ENCODE assay signal across 17 cellular contexts in the genomic region with DNA sequence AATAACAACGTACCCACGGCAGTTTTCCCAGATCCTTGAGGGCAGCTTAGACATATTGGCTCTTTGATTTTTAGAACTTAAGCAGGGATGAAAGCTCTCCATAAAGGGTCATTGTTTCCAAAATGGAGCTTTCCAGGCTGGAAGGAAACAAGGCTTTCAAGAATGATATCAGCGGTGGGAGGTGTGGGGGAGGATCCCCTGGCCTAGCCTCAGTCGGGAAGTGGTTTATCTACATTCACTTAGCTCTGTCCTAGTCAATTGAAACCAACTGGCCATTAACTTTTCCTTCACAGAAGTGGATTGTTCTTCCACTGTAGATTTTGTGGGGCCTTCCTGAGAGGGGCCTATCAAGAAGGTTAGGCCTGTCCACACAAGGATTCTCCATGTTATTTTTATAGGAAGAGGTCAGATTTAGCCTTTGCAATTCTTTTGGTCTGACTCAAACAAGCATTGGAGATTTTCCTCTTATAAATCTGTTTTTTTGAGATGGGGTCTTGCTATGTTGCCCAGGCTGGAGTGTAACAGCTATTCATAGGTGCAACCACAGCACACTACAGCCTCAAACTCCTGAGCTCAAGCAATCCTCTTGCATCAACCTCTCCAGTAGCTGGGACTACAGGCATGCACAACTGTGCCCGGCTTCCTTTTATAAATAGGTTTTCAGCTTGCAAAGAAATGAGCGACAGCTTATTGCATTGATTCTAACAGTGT.
DNase-seq lines count a peak whose midpoint lies in the region; ATAC-seq and TF ChIP-seq lines count a peak whose summit lies in the region.
"Had no signal": no experiment of that assay in that cellular context is flagged by ENCODE, and none has a peak within 500 bp of the region (broad histone marks: within the 10 kb centered on the region; RNA-seq: fewer than 3 reads in every experiment).

No MANE protein-coding gene starts in this region.

- H2AFZ ChIP-seq in mesenchymal stem cell (ENCODE audit: low read depth, low read length) = no peak overlapping the region
- H2AFZ ChIP-seq: GM23338 had no signal

- TF ChIP-seq POLR2A in body of pancreas (IDR thresholded peaks at IDR 0.05) (no peak), uterus (IDR thresholded peaks at IDR 0.05) (no peak)

- H3K18ac ChIP-seq in mesenchymal stem cell (ENCODE audit: low read depth in 1 of 2, low read length in 2 of 2) (peak overlapping the region in 1 of 2 experiments; percentile 16), mesendoderm (ENCODE audit: low read length) (no peak overlapping the region)

- H3K36me3 Mint-ChIP-seq in type B pancreatic cell = peaks cover 7% of the 10 kb centered on the region

- H4K91ac ChIP-seq in mesenchymal stem cell (ENCODE audit: low read length) = no peak overlapping the region

- no peak overlapping the region for H3K4me3 Mint-ChIP-seq in type B pancreatic cell
- H3K4me3 Mint-ChIP-seq: GM23338, HFFc6 had no signal

- no peak overlapping the region for H2AK5ac ChIP-seq in mesenchymal stem cell (ENCODE audit: low read length, severe bottlenecking)
- no peak overlapping the region for H2AK5ac ChIP-seq in mesendoderm (ENCODE audit: low read length)

- no peak overlapping the region for H3K56ac ChIP-seq in mesendoderm (ENCODE audit: low read length)

- H3K4me1 ChIP-seq in heart right ventricle (peaks cover 0 to 50% (median 15%) of the 10 kb centered on the region in 9 donors), body of pancreas (peaks cover 67% of the 10 kb centered on the region), mesenchymal stem cell (ENCODE audit: control insufficient read depth, insufficient read depth, low read depth, low read length) (peaks cover 3% of the 10 kb centered on the region), uterus (peaks cover 0 to 4% of the 10 kb centered on the region in 2 donors), mesendoderm (ENCODE audit: control insufficient read depth, low read depth, low read length) (no peaks in the 10 kb centered on the region)

- H3K9me3 Mint-ChIP-seq in type B pancreatic cell = peaks cover 4% of the 10 kb centered on the region
- H3K9me3 Mint-ChIP-seq: GM23338, HFFc6 had no signal

- H4K8ac ChIP-seq in mesenchymal stem cell (ENCODE audit: low read length) (no peak overlapping the region), mesendoderm (ENCODE audit: low read depth, low read length) (no peak overlapping the region)

- H3K36me3 ChIP-seq in heart right ventricle (no peaks in the 10 kb centered on the region), body of pancreas (replicated peaks in 1 of 2; ENCODE audit: insufficient read depth in 1 of 2, low read depth in 2 of 2) (no peaks in the 10 kb centered on the region), mesenchymal stem cell (ENCODE audit: control insufficient read depth in 1 of 2, insufficient read depth in 2 of 2, low read depth in 1 of 2, low read length in 2 of 2) (no peaks in the 10 kb centered on the region), uterus (no peaks in the 10 kb centered on the region), mesendoderm (ENCODE audit: control insufficient read depth, insufficient read depth, low read length) (no peaks in the 10 kb centered on the region)
- H3K36me3 ChIP-seq: BLaER1 treated with 17β-estradiol and CSF1 and Interleukin-3, amounts not matched to agents 10 nM and 100 nM had no signal

- H3K4me3 ChIP-seq in heart right ventricle = no peak overlapping the region
- H3K4me3 ChIP-seq in body of pancreas = no peak overlapping the region
- H3K4me3 ChIP-seq in mesenchymal stem cell (ENCODE audit: insufficient read depth in 1 of 2, low read depth in 1 of 2, low read length in 2 of 2) = no peak overlapping the region
- no peak overlapping the region for H3K4me3 ChIP-seq in uterus
- no peak overlapping the region for H3K4me3 ChIP-seq in mesendoderm (ENCODE audit: low read length)
- H3K4me3 ChIP-seq: BLaER1 treated with 17β-estradiol and CSF1 and Interleukin-3, amounts not matched to agents 10 nM and 100 nM; GM23338 had no signal

- peaks cover 36% of the 10 kb centered on the region for H3K4me1 Mint-ChIP-seq in type B pancreatic cell (ENCODE audit: unreplicated experiment)
- H3K4me1 Mint-ChIP-seq: GM23338 had no signal

- H3K4ac ChIP-seq in mesenchymal stem cell (ENCODE audit: low read depth in 1 of 2, low read length in 2 of 2) (no peak overlapping the region), mesendoderm (ENCODE audit: low read depth, low read length) (no peak overlapping the region)

- H2BK12ac ChIP-seq in mesenchymal stem cell (ENCODE audit: low read length in 2 of 2) = no peak overlapping the region

- H4K5ac ChIP-seq in mesendoderm (ENCODE audit: low read length) = no peak overlapping the region

- H2BK120ac ChIP-seq in mesenchymal stem cell (ENCODE audit: low read depth, low read length) = no peak overlapping the region
- no peak overlapping the region for H2BK120ac ChIP-seq in mesendoderm (ENCODE audit: low read depth, low read length)

- no peaks in the 10 kb centered on the region for H3K79me1 ChIP-seq in mesenchymal stem cell (replicated peaks; ENCODE audit: low read length, poor library complexity, severe bottlenecking)
- no peaks in the 10 kb centered on the region for H3K79me1 ChIP-seq in mesendoderm (ENCODE audit: low read length)

- no peak overlapping the region for H3K27ac Mint-ChIP-seq in type B pancreatic cell
- H3K27ac Mint-ChIP-seq: GM23338, HFFc6 had no signal

- TF ChIP-seq CTCF in heart right ventricle (IDR thresholded peaks at IDR 0.05) (no peak), body of pancreas (IDR thresholded peaks at IDR 0.05) (no peak), uterus (IDR thresholded peaks at IDR 0.05) (no peak), type B pancreatic cell (conservative IDR thresholded peaks at IDR 0.05) (no peak)

- H3K9ac ChIP-seq in mesenchymal stem cell (ENCODE audit: low read length) = peak overlapping the region; percentile 21
- H3K9ac ChIP-seq in mesendoderm (ENCODE audit: low read length) = no peak overlapping the region
- H3K9ac ChIP-seq: BLaER1 treated with 17β-estradiol and CSF1 and Interleukin-3, amounts not matched to agents 10 nM and 100 nM had no signal

- H3K27me3 ChIP-seq in heart right ventricle = no peaks in the 10 kb centered on the region
- H3K27me3 ChIP-seq in body of pancreas = no peaks in the 10 kb centered on the region
- no peaks in the 10 kb centered on the region for H3K27me3 ChIP-seq in mesenchymal stem cell (ENCODE audit: control insufficient read depth in 1 of 2, insufficient read depth in 1 of 2, low read length in 2 of 2)
- no peaks in the 10 kb centered on the region for H3K27me3 ChIP-seq in uterus
- no peaks in the 10 kb centered on the region for H3K27me3 ChIP-seq in mesendoderm (ENCODE audit: insufficient read depth, low read length, poor library complexity)
- H3K27me3 ChIP-seq: BLaER1 treated with 17β-estradiol and CSF1 and Interleukin-3, amounts not matched to agents 10 nM and 100 nM had no signal

- no peaks in the 10 kb centered on the region for H3K9me3 ChIP-seq in heart right ventricle
- no peaks in the 10 kb centered on the region for H3K9me3 ChIP-seq in body of pancreas
- no peaks in the 10 kb centered on the region for H3K9me3 ChIP-seq in mesenchymal stem cell (ENCODE audit: control insufficient read depth, low read length)
- H3K9me3 ChIP-seq in uterus = no peaks in the 10 kb centered on the region
- H3K9me3 ChIP-seq: BLaER1 treated with 17β-estradiol and CSF1 and Interleukin-3, amounts not matched to agents 10 nM and 100 nM had no signal

- H2BK5ac ChIP-seq in mesenchymal stem cell (ENCODE audit: low read depth, low read length, poor library complexity, severe bottlenecking) = no peak overlapping the region
- no peak overlapping the region for H2BK5ac ChIP-seq in mesendoderm (ENCODE audit: low read length)

- WGBS in heart right ventricle, 2 donors = 72 to 78% methylated on average over 6 of the region's 6 CpGs
- 49 to 59% methylated on average over 6 of the region's 6 CpGs for WGBS in body of pancreas, 2 donors
- 92% methylated on average over 5 of the region's 6 CpGs for WGBS in mesenchymal stem cell
- no CpG with 5 or more reads among the region's 6 CpGs for WGBS in mesendoderm (ENCODE audit: extremely low coverage, insufficient coverage, low lambda C conversion rate)

- no peak overlapping the region for H3K23ac ChIP-seq in mesenchymal stem cell (ENCODE audit: low read length in 2 of 2)
- no peak overlapping the region for H3K23ac ChIP-seq in mesendoderm (ENCODE audit: low read length)

- H2BK15ac ChIP-seq in mesenchymal stem cell (ENCODE audit: low read depth, poor library complexity, severe bottlenecking) (no peak overlapping the region), mesendoderm (replicated peaks; ENCODE audit: low read depth) (no peak overlapping the region)

- peaks cover 49% of the 10 kb centered on the region for H3K27me3 Mint-ChIP-seq in type B pancreatic cell

- no peak overlapping the region for H3K4me2 ChIP-seq in mesenchymal stem cell (ENCODE audit: low read length, poor library complexity, severe bottlenecking)
- no peak overlapping the region for H3K4me2 ChIP-seq in mesendoderm (ENCODE audit: low read length)
- H3K4me2 ChIP-seq: BLaER1 treated with 17β-estradiol and CSF1 and Interleukin-3, amounts not matched to agents 10 nM and 100 nM; GM23338 had no signal

- intact Hi-C loops in heart right ventricle (cut with DNase I) = loop anchor here in 1 of 10 donors (10.0 kb wide), 1 partner anchor 370 kb away; a partner anchor contains a TSS
- intact Hi-C loops in cardiac septum (cut with DNase I) = loop anchor here (10.0 kb wide), 1 partner anchor 370 kb away; a partner anchor contains a TSS
- intact Hi-C loops in body of pancreas (cut with DNase I) = loop anchor here (10.0 kb wide), 1 partner anchor 360 kb away; no protein-coding TSS in a partner anchor
- intact Hi-C loops in uterus (cut with DNase I; ENCODE audit: low total_unique reads) = no loop called here

- H3K14ac ChIP-seq in mesenchymal stem cell (ENCODE audit: low read length in 2 of 2) = no peak overlapping the region

- H3K27ac ChIP-seq in heart right ventricle (peak overlapping the region in 9 of 10 donors; percentile 18 to 80 (median 48)), body of pancreas (peak overlapping the region in 3 of 4 donors; percentile 41 to 76 (median 72)), mesenchymal stem cell (ENCODE audit: low read length, poor library complexity, severe bottlenecking) (no peak overlapping the region), uterus (peak overlapping the region; percentile 64 to 67), mesendoderm (ENCODE audit: low read depth, low read length) (no peak overlapping the region)
- H3K27ac ChIP-seq: BLaER1 treated with 17β-estradiol and CSF1 and Interleukin-3, amounts not matched to agents 10 nM and 100 nM had no signal

- ATAC-seq in heart right ventricle (peak in 4 of 8 donors; percentile 11 to 72 (median 46)), body of pancreas (no peak)
- ATAC-seq: GM23338 had no signal

- no peaks in the 10 kb centered on the region for H3K79me2 ChIP-seq in mesendoderm (ENCODE audit: control insufficient read depth, insufficient read depth, low read length)

- DNase-seq in heart right ventricle (peak in 1 of 2 donors; percentile 26), cardiac septum (ENCODE audit: low spot score) (no peak), body of pancreas (no peak), mesenchymal stem cell (no peak), uterus (peak; percentile 69 to 78), type B pancreatic cell (ENCODE audit: extremely low spot score, unreplicated experiment) (no peak), mesendoderm (no peak), NCI-H510A treated with DMSO at 0.1 percent for 48 hours (lab: John Stamatoyannopoulos, UW) (no peak)
- DNase-seq: 8988T, DMS 273 treated with DMSO at 0.1 percent for 48 hours, HFFc6, NCI-H1436, NCI-H2029 treated with DMSO at 0.1 percent for 48 hours, NCI-H524, RPMI8226 had no signal

Comparison
In these comparisons a context has a peak if more than half of its experiments do, and no peak if none do; other contexts are left out.
1. DNase-seq: peak in uterus (2 of 2); none in cardiac septum (single experiment), body of pancreas (0 of 4), mesenchymal stem cell (single experiment), type B pancreatic cell (single experiment), mesendoderm (single experiment) and NCI-H510A treated with DMSO at 0.1 percent for 48 hours (single experiment).
2. H3K27ac ChIP-seq: peak in heart right ventricle (9 of 10), body of pancreas (3 of 4) and uterus (2 of 2); none in mesenchymal stem cell (single experiment) and mesendoderm (single experiment).